22 cellular contexts compared by ENCODE assay signal in genomic region chr10:98088186-98088971, GRCh38. TPM values are rescaled to one million over a fixed set of nuclear protein-coding genes. Genes with fewer than 3 reads are reported as not detected.
A peak's percentile ranks its signal among the peaks of the same experiment; 100 is the strongest.
DNase-seq lines count a peak whose midpoint lies in the region; ATAC-seq lines count a peak whose summit lies in the region.
"Had no signal": no experiment of that assay in that cellular context is flagged by ENCODE, and none has a peak within 500 bp of the region (broad histone marks: within the 10 kb centered on the region; RNA-seq: fewer than 3 reads in every experiment).

No MANE protein-coding gene starts in this region.

- no peak overlapping the region for H3K4me3 Mint-ChIP-seq in effector memory CD8-positive, alpha-beta T cell
- H3K4me3 Mint-ChIP-seq: CD8-positive, alpha-beta T cell; GM23338; naive thymus-derived CD8-positive, alpha-beta T cell had no signal

- no peak overlapping the region for H3K27ac Mint-ChIP-seq in effector memory CD8-positive, alpha-beta T cell
- H3K27ac Mint-ChIP-seq: CD8-positive, alpha-beta T cell; GM23338; naive thymus-derived CD8-positive, alpha-beta T cell had no signal

- DNase-seq in NCI-H2171 treated with DMSO at 0.1 percent for 48 hours (lab: John Stamatoyannopoulos, UW) (peak; percentile 10), NCI-H2171 (lab: John Stamatoyannopoulos, UW) (no peak), NCI-H2107 (lab: John Stamatoyannopoulos, UW) (peak; percentile 37), fibroblast of peridontal ligament (ENCODE audit: extremely low read depth) (peak; percentile 51), sciatic nerve (ENCODE audit: low spot score) (no peak)
- no peak for DNase-seq in effector memory CD8-positive, alpha-beta T cell
- DNase-seq: activated CD4-positive, CD25-positive, alpha-beta regulatory T cell treated with anti-CD3 and anti-CD28 coated beads, Interleukin-2, amount 50 U/mL, for 72 hours; activated effector memory CD4-positive, alpha-beta T cell treated with Interleukin-2 at 50 U/mL for 16 hours; amniotic stem cell; CD8-positive, alpha-beta T cell; lower lobe of right lung; MV-4-11; naive thymus-derived CD8-positive, alpha-beta T cell; NCI-H226; SIG-M5; stimulated activated naive CD8-positive, alpha-beta T cell treated with anti-CD3 and anti-CD28 coated beads, Interleukin-15, Interleukin-2, amounts not matched to agents 100 U/mL and 50 U/mL, for 24 hours; T-helper 2 cell had no signal

- H3K4me1 Mint-ChIP-seq in effector memory CD8-positive, alpha-beta T cell (ENCODE audit: low read depth in 2 of 2) = no peaks in the 10 kb centered on the region

- intact Hi-C loops in sciatic nerve (cut with DNase I) = no loop called here

- H3K9me3 Mint-ChIP-seq in effector memory CD8-positive, alpha-beta T cell = no peaks in the 10 kb centered on the region
- H3K9me3 Mint-ChIP-seq: CD8-positive, alpha-beta T cell; GM23338; naive thymus-derived CD8-positive, alpha-beta T cell had no signal

- H3K27me3 Mint-ChIP-seq in effector memory CD8-positive, alpha-beta T cell = peaks cover 29 to 64% of the 10 kb centered on the region in 2 donors

- ATAC-seq in sciatic nerve (peak; percentile 59), HG03097 (IDR thresholded peaks at IDR 0.05; ENCODE audit: low FRiP score, unreplicated experiment) (no peak), GM18868 (IDR thresholded peaks at IDR 0.05; ENCODE audit: unreplicated experiment) (no peak)
- ATAC-seq in effector memory CD8-positive, alpha-beta T cell (replicated peaks) = no peak
- ATAC-seq: CD8-positive, alpha-beta T cell; GM12878; GM23338; HepG2; lower lobe of right lung; naive thymus-derived CD8-positive, alpha-beta T cell; stimulated activated naive CD8-positive, alpha-beta T cell treated with anti-CD3 and anti-CD28 coated beads, Interleukin-15, Interleukin-2, amounts not matched to agents 100 U/mL and 50 U/mL, for 24 hours had no signal

- H3K36me3 Mint-ChIP-seq in effector memory CD8-positive, alpha-beta T cell (ENCODE audit: insufficient read depth) = no peaks in the 10 kb centered on the region
- H3K36me3 Mint-ChIP-seq: CD8-positive, alpha-beta T cell; naive thymus-derived CD8-positive, alpha-beta T cell had no signal

RNA-seq across cellular contexts. Expression of gene R3HCC1L, which starts 46.1 kb away (rescaled TPM):
- total RNA-seq in sciatic nerve = 18.0 TPM

RNA-seq across cellular contexts. Expression of gene CRTAC1, which starts 58.0 kb away (rescaled TPM):
- total RNA-seq in sciatic nerve = 23.0 TPM
- total RNA-seq: CD8-positive, alpha-beta T cell; HepG2; naive thymus-derived CD8-positive, alpha-beta T cell had no signal

Comparison
In these comparisons a context has a peak if more than half of its experiments do, and no peak if none do; other contexts are left out.
1. DNase-seq: peak in NCI-H2171 treated with DMSO at 0.1 percent for 48 hours (single experiment), NCI-H2107 (single experiment) and fibroblast of peridontal ligament (single experiment); none in NCI-H2171 (single experiment), sciatic nerve (single experiment) and effector memory CD8-positive, alpha-beta T cell (0 of 3).